In the genomic region with DNA sequence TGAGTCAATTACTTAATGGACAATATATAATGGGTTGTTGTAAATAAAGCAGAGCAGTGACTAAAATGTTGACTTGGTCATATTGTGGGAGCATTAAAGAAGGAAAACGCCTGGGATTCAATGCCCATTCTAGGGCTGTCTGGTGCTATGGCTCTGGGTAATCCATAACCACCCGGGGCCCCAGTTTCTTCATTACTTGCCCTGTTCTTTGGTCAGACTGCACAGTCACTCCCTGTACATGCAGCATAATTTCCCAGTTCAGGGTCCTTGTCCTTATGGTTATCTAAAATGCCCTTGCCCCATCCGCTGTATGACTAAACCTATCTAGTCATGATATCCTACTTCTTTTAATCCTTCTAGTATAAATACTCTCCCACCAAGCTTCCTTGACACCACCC, we compare ENCODE assay signal across 9 cellular contexts. TPM values are rescaled to one million over a fixed set of nuclear protein-coding genes. Genes with fewer than 3 reads are reported as not detected.
DNase-seq lines count a peak whose midpoint lies in the region; ATAC-seq and TF ChIP-seq lines count a peak whose summit lies in the region.
"Had no signal": no experiment of that assay in that cellular context is flagged by ENCODE, and none has a peak within 500 bp of the region (broad histone marks: within the 10 kb centered on the region; RNA-seq: fewer than 3 reads in every experiment).

No MANE protein-coding gene starts in this region.

- no peak overlapping the region for H3K18ac ChIP-seq in mesenchymal stem cell (ENCODE audit: low read depth in 1 of 2, low read length in 2 of 2)

- H3K27ac ChIP-seq in CD4-positive, alpha-beta T cell (ENCODE audit: low read depth, low read length) = peak overlapping the region; percentile 82
- H3K27ac ChIP-seq in HL-60 (replicated peaks) (peak overlapping the region; percentile 84), mesenchymal stem cell (ENCODE audit: low read length, poor library complexity, severe bottlenecking) (no peak overlapping the region)
- H3K27ac ChIP-seq: SK-N-MC had no signal

- no peak overlapping the region for H3K4me2 ChIP-seq in mesenchymal stem cell (ENCODE audit: low read length, poor library complexity, severe bottlenecking)

- H2AK5ac ChIP-seq in mesenchymal stem cell (ENCODE audit: low read length, severe bottlenecking) = no peak overlapping the region

- no peak overlapping the region for H3K9ac ChIP-seq in mesenchymal stem cell (ENCODE audit: low read length)

- no peak overlapping the region for H3K4ac ChIP-seq in mesenchymal stem cell (ENCODE audit: low read depth in 1 of 2, low read length in 2 of 2)

- H2BK120ac ChIP-seq in mesenchymal stem cell (ENCODE audit: low read depth, low read length) = no peak overlapping the region

- H4K8ac ChIP-seq in mesenchymal stem cell (ENCODE audit: low read length) = no peak overlapping the region

- no peak overlapping the region for H3K14ac ChIP-seq in mesenchymal stem cell (ENCODE audit: low read length in 2 of 2)

- WGBS in mesenchymal stem cell = 76% methylated on average over 3 of the region's 3 CpGs

- no peak for ATAC-seq in CD4-positive, alpha-beta T cell (ENCODE audit: poor library complexity)
- peak; percentile 8 for ATAC-seq in activated B cell treated with CpG ODN at 0.5 μM for 24 hours (ENCODE audit: low read depth)

- H3K36me3 ChIP-seq in mesenchymal stem cell (ENCODE audit: control insufficient read depth in 1 of 2, insufficient read depth in 2 of 2, low read depth in 1 of 2, low read length in 2 of 2) = no peaks in the 10 kb centered on the region

- no peaks in the 10 kb centered on the region for H3K27me3 Mint-ChIP-seq in CD4-positive, alpha-beta T cell
- H3K27me3 Mint-ChIP-seq in activated B cell treated with CpG ODN at 0.5 μM for 24 hours (no peaks in the 10 kb centered on the region), type B pancreatic cell (no peaks in the 10 kb centered on the region)

- DNase-seq in CD4-positive, alpha-beta T cell = no peak
- DNase-seq in HL-60 (ENCODE audit: low read depth in 1 of 2, low spot score in 1 of 2) = no peak
- DNase-seq in activated B cell treated with CpG ODN at 0.5 μM for 24 hours = no peak
- peak; percentile 84 for DNase-seq in mesenchymal stem cell
- no peak for DNase-seq in type B pancreatic cell (ENCODE audit: extremely low spot score, unreplicated experiment)
- DNase-seq in foreskin fibroblast = no peak
- DNase-seq in amniotic stem cell (lab: John Stamatoyannopoulos, UW) = no peak
- no peak for DNase-seq in NCI-H2196 treated with DMSO at 0.1 percent for 48 hours (lab: John Stamatoyannopoulos, UW; ENCODE audit: unreplicated experiment)

- H2BK5ac ChIP-seq in mesenchymal stem cell (ENCODE audit: low read depth, low read length, poor library complexity, severe bottlenecking) = no peak overlapping the region

- intact Hi-C loops in CD4-positive, alpha-beta T cell (cut with DNase I, micrococcal nuclease) = loop anchor here in 1 of 2 experiments (1.0 to 2.0 kb wide), 3 partner anchors 9 to 27 kb away; partner anchors contain the start of gene DENND4A
- intact Hi-C loops in activated B cell treated with CpG ODN at 0.5 μM for 24 hours (cut with micrococcal nuclease) = loop anchor here (1.0 to 2.0 kb wide), 5 partner anchors 9 to 98 kb away; partner anchors contain the start of genes DENND4A and RAB11A

- H2AFZ ChIP-seq in mesenchymal stem cell (ENCODE audit: low read depth, low read length) = no peak overlapping the region

- no peak overlapping the region for H2BK12ac ChIP-seq in mesenchymal stem cell (ENCODE audit: low read length in 2 of 2)

- H3K4me1 ChIP-seq in mesenchymal stem cell (ENCODE audit: control insufficient read depth, insufficient read depth, low read depth, low read length) = no peaks in the 10 kb centered on the region

- no peak overlapping the region for H2BK15ac ChIP-seq in mesenchymal stem cell (ENCODE audit: low read depth, poor library complexity, severe bottlenecking)

- peak overlapping the region; percentile 59 for H3K4me3 Mint-ChIP-seq in CD4-positive, alpha-beta T cell
- H3K4me3 Mint-ChIP-seq in activated B cell treated with CpG ODN at 0.5 μM for 24 hours (peak overlapping the region; percentile 38), type B pancreatic cell (no peak overlapping the region)

- H3K79me1 ChIP-seq in mesenchymal stem cell (replicated peaks; ENCODE audit: low read length, poor library complexity, severe bottlenecking) = no peaks in the 10 kb centered on the region

- no peaks in the 10 kb centered on the region for H3K9me3 ChIP-seq in CD4-positive, alpha-beta T cell (ENCODE audit: control insufficient read depth, low read length)
- H3K9me3 ChIP-seq in mesenchymal stem cell (ENCODE audit: control insufficient read depth, low read length) = no peaks in the 10 kb centered on the region

- POLR2A ChIA-PET in CD4-positive, alpha-beta T cell (lab: Charles Lee) = interaction anchor here (1.0 to 5.0 kb wide), 10 partner anchors 8 to 209 kb away, joined by 3 to 93 read pairs (median 10); partner anchors contain the start of genes DENND4A, INTS14 and RAB11A
- POLR2A ChIA-PET in activated B cell treated with CpG ODN at 0.5 μM for 24 hours (lab: Charles Lee) = interaction anchor here (0.6 to 11.6 kb wide), 9 partner anchors 9 to 177 kb away, joined by 3 to 201 read pairs (median 5); partner anchors contain the start of genes DENND4A and RAB11A

- H3K4me1 Mint-ChIP-seq in CD4-positive, alpha-beta T cell (ENCODE audit: low read depth) = peaks cover 63% of the 10 kb centered on the region
- H3K4me1 Mint-ChIP-seq in activated B cell treated with CpG ODN at 0.5 μM for 24 hours (peaks cover 76% of the 10 kb centered on the region), type B pancreatic cell (ENCODE audit: unreplicated experiment) (peaks cover 11% of the 10 kb centered on the region)

- no peak for TF ChIP-seq CTCF in CD4-positive, alpha-beta T cell (IDR thresholded peaks at IDR 0.05)
- TF ChIP-seq CTCF in HL-60 (IDR thresholded peaks at IDR 0.05; ENCODE audit: insufficient read depth, low read length) = no peak
- TF ChIP-seq CTCF in activated B cell treated with CpG ODN at 0.5 μM for 24 hours (IDR thresholded peaks at IDR 0.05) = no peak
- TF ChIP-seq CTCF in type B pancreatic cell (conservative IDR thresholded peaks at IDR 0.05) = no peak
- no peak for TF ChIP-seq CTCF in foreskin fibroblast (IDR thresholded peaks at IDR 0.05; ENCODE audit: low read depth, low read length)

- peak overlapping the region; percentile 94 for H3K27ac Mint-ChIP-seq in CD4-positive, alpha-beta T cell
- H3K27ac Mint-ChIP-seq in activated B cell treated with CpG ODN at 0.5 μM for 24 hours = peak overlapping the region; percentile 95
- H3K27ac Mint-ChIP-seq in type B pancreatic cell = no peak overlapping the region

- peaks cover 2% of the 10 kb centered on the region for H3K9me3 Mint-ChIP-seq in CD4-positive, alpha-beta T cell
- H3K9me3 Mint-ChIP-seq in activated B cell treated with CpG ODN at 0.5 μM for 24 hours (no peaks in the 10 kb centered on the region), type B pancreatic cell (no peaks in the 10 kb centered on the region)

- no peak overlapping the region for H3K4me3 ChIP-seq in HL-60 (replicated peaks; ENCODE audit: insufficient read depth, low read length)
- H3K4me3 ChIP-seq in mesenchymal stem cell (ENCODE audit: insufficient read depth in 1 of 2, low read depth in 1 of 2, low read length in 2 of 2) = no peak overlapping the region
- H3K4me3 ChIP-seq in foreskin fibroblast (ENCODE audit: low read depth in 1 of 2, low read length in 2 of 2) = no peak overlapping the region
- H3K4me3 ChIP-seq: SK-N-MC had no signal

- no peak overlapping the region for H4K91ac ChIP-seq in mesenchymal stem cell (ENCODE audit: low read length)

- CTCF ChIA-PET in CD4-positive, alpha-beta T cell (lab: Charles Lee) = interaction anchor here (0.9 to 2.6 kb wide), 5 partner anchors 9 to 50 kb away, joined by 3 to 14 read pairs (median 7); partner anchors contain the start of gene RAB11A
- CTCF ChIA-PET in activated B cell treated with CpG ODN at 0.5 μM for 24 hours (lab: Charles Lee) = interaction anchor here (1.3 kb wide), 1 partner anchor 27 kb away, joined by 3 read pairs; the partner anchor contains the start of gene DENND4A

- no peak overlapping the region for H3K23ac ChIP-seq in mesenchymal stem cell (ENCODE audit: low read length in 2 of 2)

- no peaks in the 10 kb centered on the region for H3K27me3 ChIP-seq in CD4-positive, alpha-beta T cell (ENCODE audit: control insufficient read depth, insufficient read depth, low read length)
- H3K27me3 ChIP-seq in HL-60 (ENCODE audit: insufficient read depth, poor library complexity, severe bottlenecking) (no peaks in the 10 kb centered on the region), mesenchymal stem cell (ENCODE audit: control insufficient read depth in 1 of 2, insufficient read depth in 1 of 2, low read length in 2 of 2) (no peaks in the 10 kb centered on the region)

- H3K36me3 Mint-ChIP-seq in CD4-positive, alpha-beta T cell (ENCODE audit: low read depth) = peaks cover 4% of the 10 kb centered on the region
- H3K36me3 Mint-ChIP-seq in activated B cell treated with CpG ODN at 0.5 μM for 24 hours (ENCODE audit: low read depth) (no peaks in the 10 kb centered on the region), type B pancreatic cell (no peaks in the 10 kb centered on the region)

RNA-seq across cellular contexts. Expression of gene DENND4A, which starts 27.5 kb away (rescaled TPM):
- total RNA-seq in CD4-positive, alpha-beta T cell = 10 to 100 TPM; 64.1 to 69.6 TPM
- total RNA-seq in activated B cell treated with CpG ODN at 0.5 μM for 24 hours = 135 and 166 TPM in 2 replicates
- polyA plus RNA-seq in mesenchymal stem cell (2013, experiment 1 of 2) = 8.3 TPM
- 8.4 TPM for polyA plus RNA-seq in mesenchymal stem cell (2013, experiment 2 of 2)
- 13.4 and 13.6 TPM in 2 replicates for total RNA-seq in type B pancreatic cell (ENCODE audit: low replicate concordance)

RNA-seq across cellular contexts. Expression of gene RAB11A, which starts 49.7 kb away (rescaled TPM):
- total RNA-seq in CD4-positive, alpha-beta T cell = 100 to 1,000 TPM in 1 of 2 experiments, 10 to 100 TPM in 1; 98.5 to 102 TPM
- total RNA-seq in activated B cell treated with CpG ODN at 0.5 μM for 24 hours = 98.2 and 104 TPM in 2 replicates
- 289 TPM for polyA plus RNA-seq in mesenchymal stem cell (2013, experiment 1 of 2)
- polyA plus RNA-seq in mesenchymal stem cell (2013, experiment 2 of 2) = 300 TPM
- total RNA-seq in type B pancreatic cell (ENCODE audit: low replicate concordance) = 266 and 484 TPM in 2 replicates
